In genomic region chr18:62714671-62715438, GRCh38 we compare ENCODE assay signal across 1 cellular context.
TF ChIP-seq lines count a peak whose summit lies in the region.

No MANE protein-coding gene starts in this region.

TF ChIP-seq in HepG2, 621 proteins besides CTCF, POLR2A, EP300 and RAD21 (continued from another document and continues in another):
- TF ChIP-seq NFKB2 (CRISPR knock-in tag; IDR thresholded peaks at IDR 0.05; ENCODE audit: borderline replicate concordance) = 0 out of 2 replicates have a peak, but pooled peaks have one; percentile 11
- peak; percentile 42 for TF ChIP-seq HNF1A (IDR thresholded peaks at IDR 0.05; ENCODE audit: low read depth)
- peak; percentile 50; the same call in 1 of the 2 replicates for TF ChIP-seq HNF1A (CRISPR knock-in tag; IDR thresholded peaks at IDR 0.05; ENCODE audit: borderline replicate concordance)
- peak; percentile 64; the same call in 1 of the 2 replicates for TF ChIP-seq ARID4A (CRISPR knock-in tag; IDR thresholded peaks at IDR 0.05; ENCODE audit: borderline replicate concordance)
- no peak; the same call in 1 of the 2 replicates for TF ChIP-seq ZNF607 (CRISPR knock-in tag; IDR thresholded peaks at IDR 0.05; ENCODE audit: borderline replicate concordance)
- TF ChIP-seq ZNF264 (CRISPR knock-in tag; IDR thresholded peaks at IDR 0.05) = 0 out of 2 replicates have a peak, but pooled peaks have one; percentile 12
- TF ChIP-seq, protein P1, sequence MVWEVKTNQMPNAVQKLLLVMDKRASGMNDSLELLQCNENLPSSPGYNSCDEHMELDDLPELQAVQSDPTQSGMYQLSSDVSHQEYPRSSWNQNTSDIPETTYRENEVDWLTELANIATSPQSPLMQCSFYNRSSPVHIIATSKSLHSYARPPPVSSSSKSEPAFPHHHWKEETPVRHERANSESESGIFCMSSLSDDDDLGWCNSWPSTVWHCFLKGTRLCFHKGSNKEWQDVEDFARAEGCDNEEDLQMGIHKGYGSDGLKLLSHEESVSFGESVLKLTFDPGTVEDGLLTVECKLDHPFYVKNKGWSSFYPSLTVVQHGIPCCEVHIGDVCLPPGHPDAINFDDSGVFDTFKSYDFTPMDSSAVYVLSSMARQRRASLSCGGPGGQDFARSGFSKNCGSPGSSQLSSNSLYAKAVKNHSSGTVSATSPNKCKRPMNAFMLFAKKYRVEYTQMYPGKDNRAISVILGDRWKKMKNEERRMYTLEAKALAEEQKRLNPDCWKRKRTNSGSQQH (CRISPR knock-in tag; IDR thresholded peaks at IDR 0.05; ENCODE audit: low read depth) = no peak; the same call in 1 of the 2 replicates
- no peak for TF ChIP-seq CREBL2 (CRISPR knock-in tag; IDR thresholded peaks at IDR 0.05; ENCODE audit: borderline replicate concordance)
- no peak for TF ChIP-seq NR2F6 (IDR thresholded peaks at IDR 0.05)
- peak; percentile 38; the same call in 1 of the 2 replicates for TF ChIP-seq NR2F6 (CRISPR knock-in tag; IDR thresholded peaks at IDR 0.05)
- TF ChIP-seq MEF2D (CRISPR knock-in tag; IDR thresholded peaks at IDR 0.05) = peak; percentile 54; the same call in 1 of the 2 replicates
- TF ChIP-seq TCF7 (IDR thresholded peaks at IDR 0.05; ENCODE audit: low read depth) = 0 out of 2 replicates have a peak, but pooled peaks have one; percentile 18
- no peak for TF ChIP-seq CCAR2 (optimal IDR thresholded peaks at IDR 0.05; ENCODE audit: low read depth, low read length)
- TF ChIP-seq E2F2 (CRISPR knock-in tag; IDR thresholded peaks at IDR 0.05; ENCODE audit: borderline replicate concordance) = peak; percentile 16; the same call in 1 of the 2 replicates
- TF ChIP-seq ZNF350 (CRISPR knock-in tag; IDR thresholded peaks at IDR 0.05; ENCODE audit: borderline replicate concordance, low read depth) = peak; percentile 85; the same call in 1 of the 2 replicates
- no peak for TF ChIP-seq HDAC1 (CRISPR knock-in tag; IDR thresholded peaks at IDR 0.05)
- TF ChIP-seq NR2C2 (CRISPR knock-in tag; IDR thresholded peaks at IDR 0.05; ENCODE audit: borderline replicate concordance) = peak; percentile 83
- TF ChIP-seq BCL6 (CRISPR knock-in tag; IDR thresholded peaks at IDR 0.05) = peak; percentile 6
- peak; percentile 61; the same call in 1 of the 2 replicates for TF ChIP-seq KLF12 (CRISPR knock-in tag; IDR thresholded peaks at IDR 0.05; ENCODE audit: borderline replicate concordance)
- TF ChIP-seq, protein P2, sequence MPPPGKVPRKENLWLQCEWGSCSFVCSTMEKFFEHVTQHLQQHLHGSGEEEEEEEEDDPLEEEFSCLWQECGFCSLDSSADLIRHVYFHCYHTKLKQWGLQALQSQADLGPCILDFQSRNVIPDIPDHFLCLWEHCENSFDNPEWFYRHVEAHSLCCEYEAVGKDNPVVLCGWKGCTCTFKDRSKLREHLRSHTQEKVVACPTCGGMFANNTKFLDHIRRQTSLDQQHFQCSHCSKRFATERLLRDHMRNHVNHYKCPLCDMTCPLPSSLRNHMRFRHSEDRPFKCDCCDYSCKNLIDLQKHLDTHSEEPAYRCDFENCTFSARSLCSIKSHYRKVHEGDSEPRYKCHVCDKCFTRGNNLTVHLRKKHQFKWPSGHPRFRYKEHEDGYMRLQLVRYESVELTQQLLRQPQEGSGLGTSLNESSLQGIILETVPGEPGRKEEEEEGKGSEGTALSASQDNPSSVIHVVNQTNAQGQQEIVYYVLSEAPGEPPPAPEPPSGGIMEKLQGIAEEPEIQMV (CRISPR knock-in tag; IDR thresholded peaks at IDR 0.05; ENCODE audit: low read depth) = 0 out of 2 replicates have a peak, but pooled peaks have one; percentile 14
- TF ChIP-seq PATZ1 (CRISPR knock-in tag; IDR thresholded peaks at IDR 0.05) = peak; percentile 86
- TF ChIP-seq FOSL2 (CRISPR knock-in tag; IDR thresholded peaks at IDR 0.05) = peak; percentile 27; the same call in 1 of the 2 replicates
- TF ChIP-seq ZNF598 (CRISPR knock-in tag; IDR thresholded peaks at IDR 0.05; ENCODE audit: borderline replicate concordance) = peak; percentile 80; the same call in 1 of the 2 replicates
- TF ChIP-seq ERF (CRISPR knock-in tag; IDR thresholded peaks at IDR 0.05) = peak; percentile 48; the same call in 1 of the 2 replicates
- TF ChIP-seq, protein P3, sequence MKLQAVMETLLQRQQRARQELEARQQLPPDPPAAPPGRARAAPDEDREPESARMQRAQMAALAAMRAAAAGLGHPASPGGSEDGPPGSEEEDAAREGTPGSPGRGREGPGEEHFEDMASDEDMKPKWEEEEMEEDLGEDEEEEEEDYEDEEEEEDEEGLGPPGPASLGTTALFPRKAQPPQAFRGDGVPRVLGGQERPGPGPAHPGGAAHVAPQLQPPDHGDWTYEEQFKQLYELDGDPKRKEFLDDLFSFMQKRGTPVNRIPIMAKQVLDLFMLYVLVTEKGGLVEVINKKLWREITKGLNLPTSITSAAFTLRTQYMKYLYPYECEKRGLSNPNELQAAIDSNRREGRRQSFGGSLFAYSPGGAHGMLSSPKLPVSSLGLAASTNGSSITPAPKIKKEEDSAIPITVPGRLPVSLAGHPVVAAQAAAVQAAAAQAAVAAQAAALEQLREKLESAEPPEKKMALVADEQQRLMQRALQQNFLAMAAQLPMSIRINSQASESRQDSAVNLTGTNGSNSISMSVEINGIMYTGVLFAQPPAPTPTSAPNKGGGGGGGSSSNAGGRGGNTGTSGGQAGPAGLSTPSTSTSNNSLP (IDR thresholded peaks at IDR 0.05; ENCODE audit: low read depth, low read length) = peak; percentile 75
- peak; percentile 73 for TF ChIP-seq GMEB2 (CRISPR knock-in tag; IDR thresholded peaks at IDR 0.05; ENCODE audit: low read depth)
- peak; percentile 47; the same call in 1 of the 2 replicates for TF ChIP-seq NFYB (CRISPR knock-in tag; IDR thresholded peaks at IDR 0.05)
- 0 out of 2 replicates have a peak, but pooled peaks have one; percentile 52 for TF ChIP-seq ZNF230 (CRISPR knock-in tag; IDR thresholded peaks at IDR 0.05)
- TF ChIP-seq ZNF619 (CRISPR knock-in tag; IDR thresholded peaks at IDR 0.05) = no peak
- TF ChIP-seq ZFP36L2 (CRISPR knock-in tag; IDR thresholded peaks at IDR 0.05) = no peak; the same call in 1 of the 2 replicates
- TF ChIP-seq ZNF746 (CRISPR knock-in tag; IDR thresholded peaks at IDR 0.05) = peak; percentile 42; the same call in 1 of the 2 replicates
- no peak for TF ChIP-seq ZNF549 (CRISPR knock-in tag; IDR thresholded peaks at IDR 0.05)
- no peak for TF ChIP-seq GABPA (IDR thresholded peaks at IDR 0.05; ENCODE audit: low read depth, low read length)
- peak; percentile 70 for TF ChIP-seq GABPA (CRISPR knock-in tag; IDR thresholded peaks at IDR 0.05; ENCODE audit: low read depth)
- TF ChIP-seq HNRNPL (IDR thresholded peaks at IDR 0.05; ENCODE audit: low read depth, low read length) = 0 out of 2 replicates have a peak, but pooled peaks have one; percentile 25
- TF ChIP-seq GATAD2A (CRISPR knock-in tag; IDR thresholded peaks at IDR 0.05) = peak; percentile 49
- peak; percentile 85 for TF ChIP-seq SALL1 (CRISPR knock-in tag; IDR thresholded peaks at IDR 0.05)
